8 cellular contexts compared by ENCODE assay signal in the genomic region with DNA sequence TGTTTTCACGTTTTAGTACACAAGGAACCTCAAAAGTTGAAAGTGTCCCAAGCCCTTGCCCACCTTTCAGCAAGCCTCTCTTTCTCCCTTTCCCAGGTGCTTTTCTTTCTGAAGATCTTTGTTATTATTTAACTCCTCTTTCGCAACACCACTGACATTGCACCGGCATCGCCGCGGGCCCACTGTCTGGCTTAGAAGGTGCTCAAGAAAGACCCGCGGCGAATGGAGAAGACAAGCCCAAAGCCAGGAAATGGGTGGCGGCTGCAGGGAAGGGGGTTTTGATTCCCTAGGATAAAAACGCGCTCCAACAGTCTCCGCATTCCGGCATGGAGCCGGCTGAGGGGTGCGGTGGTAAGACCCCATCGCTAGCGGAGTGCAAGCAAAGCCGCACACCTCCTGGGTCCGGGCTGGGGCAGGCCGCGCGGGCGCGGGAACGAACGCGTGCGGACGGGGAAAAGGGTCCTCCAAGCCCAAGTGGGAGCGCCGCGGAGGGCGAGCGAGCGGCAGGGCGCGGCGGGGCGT. TPM values are rescaled to one million over a fixed set of nuclear protein-coding genes. Genes with fewer than 3 reads are reported as not detected.
DNase-seq lines count a peak whose midpoint lies in the region; ATAC-seq and TF ChIP-seq lines count a peak whose summit lies in the region.

No MANE protein-coding gene starts in this region.

- H2BK120ac ChIP-seq in neuronal stem cell (ENCODE audit: low read depth, low read length) = no peak overlapping the region

- no peak for TF ChIP-seq CTCF in CD4-positive, alpha-beta T cell (IDR thresholded peaks at IDR 0.05)
- TF ChIP-seq CTCF in Panc1 (IDR thresholded peaks at IDR 0.05) = no peak
- no peak for TF ChIP-seq CTCF in endothelial cell (IDR thresholded peaks at IDR 0.05; ENCODE audit: unreplicated experiment)

- H3K27me3 Mint-ChIP-seq in CD4-positive, alpha-beta T cell = peaks cover 37% of the 10 kb centered on the region
- H3K27me3 Mint-ChIP-seq in endothelial cell (ENCODE audit: unreplicated experiment) = peaks cover 9% of the 10 kb centered on the region

- POLR2A ChIA-PET in CD4-positive, alpha-beta T cell (lab: Charles Lee) = no interaction called here
- POLR2A ChIA-PET in Panc1 (lab: Charles Lee) = no interaction called here

- H3K27me3 ChIP-seq in CD4-positive, alpha-beta T cell (ENCODE audit: control insufficient read depth, insufficient read depth, low read length) = peaks cover 14% of the 10 kb centered on the region
- no peaks in the 10 kb centered on the region for H3K27me3 ChIP-seq in Panc1 (ENCODE audit: control insufficient read depth, insufficient read depth, low read length)
- H3K27me3 ChIP-seq in neuronal stem cell (ENCODE audit: control insufficient read depth in 3 of 3, insufficient read depth in 3 of 3, low read depth in 1 of 3, low read length in 3 of 3) = peaks cover 7 to 51% (median 31%) of the 10 kb centered on the region in 3 experiments

- H2BK15ac ChIP-seq in neuronal stem cell (ENCODE audit: low read length) = peak overlapping the region; percentile 63

- H3K9ac ChIP-seq in neuronal stem cell (ENCODE audit: low read depth, low read length, poor library complexity) = peak overlapping the region; percentile 64

- no peak overlapping the region for H3K23ac ChIP-seq in neuronal stem cell (ENCODE audit: low read depth, low read length, poor library complexity)

- H2BK12ac ChIP-seq in neuronal stem cell (ENCODE audit: low read length) = no peak overlapping the region

- H3K4ac ChIP-seq in neuronal stem cell (ENCODE audit: low read length) = no peak overlapping the region

- no peak overlapping the region for H4K8ac ChIP-seq in neuronal stem cell (ENCODE audit: low read depth, low read length)

- peak overlapping the region; percentile 87 for H3K4me2 ChIP-seq in neuronal stem cell (ENCODE audit: insufficient read depth, low read length, poor library complexity, severe bottlenecking)

- no peak overlapping the region for H3K27ac Mint-ChIP-seq in CD4-positive, alpha-beta T cell
- peak overlapping the region; percentile 85 for H3K27ac Mint-ChIP-seq in endothelial cell (ENCODE audit: unreplicated experiment)

- H3K18ac ChIP-seq in neuronal stem cell (ENCODE audit: low read length) = peak overlapping the region; percentile 88

- H2AFZ ChIP-seq in neuronal stem cell (ENCODE audit: low read length) = peak overlapping the region; percentile 95

- no peak overlapping the region for H3K27ac ChIP-seq in CD4-positive, alpha-beta T cell (ENCODE audit: low read depth, low read length)
- H3K27ac ChIP-seq in Panc1 (ENCODE audit: low read length) (peak overlapping the region; percentile 74), neuronal stem cell (replicated peaks; ENCODE audit: low read length) (no peak overlapping the region)

- H2AK5ac ChIP-seq in neuronal stem cell (ENCODE audit: low read depth, low read length) = no peak overlapping the region

- no peak overlapping the region for H2BK5ac ChIP-seq in neuronal stem cell (ENCODE audit: low read length)

- CTCF ChIA-PET in CD4-positive, alpha-beta T cell (lab: Charles Lee) = no interaction called here
- CTCF ChIA-PET in Panc1 (lab: Charles Lee) = no interaction called here

- H3K79me1 ChIP-seq in neuronal stem cell (ENCODE audit: low read depth, low read length) = no peaks in the 10 kb centered on the region

- no peaks in the 10 kb centered on the region for H3K36me3 Mint-ChIP-seq in CD4-positive, alpha-beta T cell (ENCODE audit: low read depth)
- H3K36me3 Mint-ChIP-seq in endothelial cell (ENCODE audit: low read depth, unreplicated experiment) = peaks cover 29% of the 10 kb centered on the region

- H3K4me3 Mint-ChIP-seq in CD4-positive, alpha-beta T cell = peak overlapping the region; percentile 53
- peak overlapping the region; percentile 85 for H3K4me3 Mint-ChIP-seq in endothelial cell (ENCODE audit: unreplicated experiment)

- H3K4me3 ChIP-seq in Panc1 (ENCODE audit: low read depth in 2 of 2, low read length in 2 of 2) (peak overlapping the region; percentile 54 to 83), neuronal stem cell (ENCODE audit: low read length in 2 of 2) (peak overlapping the region; percentile 46 to 82)

- peaks cover 2% of the 10 kb centered on the region for H3K9me3 Mint-ChIP-seq in CD4-positive, alpha-beta T cell
- H3K9me3 Mint-ChIP-seq in endothelial cell (ENCODE audit: unreplicated experiment) = no peaks in the 10 kb centered on the region

- in situ Hi-C loops in Panc1 (cut with HindIII; ENCODE audit: low pct_unique_long_range_greater_than_20kb, low sequenced_read_pairs) = loop anchor here (25.0 kb wide), 1 partner anchor 134 kb away; a partner anchor contains a TSS

- no CpG with 5 or more reads among the region's 40 CpGs for WGBS in neuronal stem cell (ENCODE audit: extremely low coverage in 2 of 2, insufficient read length in 2 of 2, insufficient replicate concordance in 1 of 2), 2 donors

- no peak for DNase-seq in CD4-positive, alpha-beta T cell
- DNase-seq in Panc1 (ENCODE audit: low read depth, low spot score) (no peak), endothelial cell (ENCODE audit: low spot score) (no peak), neuronal stem cell (ENCODE audit: low spot score) (peak; percentile 36)

- H3K36me3 ChIP-seq in Panc1 (ENCODE audit: control insufficient read depth, insufficient read depth, low read length) (no peaks in the 10 kb centered on the region), neuronal stem cell (replicated peaks in 1 of 2; ENCODE audit: control insufficient read depth in 2 of 2, insufficient read depth in 2 of 2, low read length in 2 of 2) (no peaks in the 10 kb centered on the region)

- no TSS peak for BruUV-seq in Panc1 (replicated peaks; lab: Mats Ljungman, UMichigan)

- H4K91ac ChIP-seq in neuronal stem cell (ENCODE audit: low read depth, low read length, poor library complexity) = no peak overlapping the region

- no peak for ATAC-seq in CD4-positive, alpha-beta T cell (ENCODE audit: poor library complexity)
- peak; percentile 18 for ATAC-seq in Panc1
- no peak for ATAC-seq in esophagus mucosa
- ATAC-seq in GM18907 (IDR thresholded peaks at IDR 0.05; ENCODE audit: unreplicated experiment) = no peak
- no peak for ATAC-seq in activated CD4-positive, CD25-positive, alpha-beta regulatory T cell treated with anti-CD3 and anti-CD28 coated beads, Interleukin-2, amount 50 U/mL, for 24 hours
- ATAC-seq in GM21528 (IDR thresholded peaks at IDR 0.05; ENCODE audit: low FRiP score, unreplicated experiment) = no peak

- intact Hi-C loops in CD4-positive, alpha-beta T cell (cut with DNase I, micrococcal nuclease) = loop anchor here in 1 of 2 experiments (5.0 kb wide), 1 partner anchor 829 kb away; no protein-coding TSS in a partner anchor
- intact Hi-C loops in Panc1 (cut with micrococcal nuclease; ENCODE audit: unreplicated experiment) = loop anchor here (5.0 kb wide), 1 partner anchor 291 kb away; no protein-coding TSS in a partner anchor

- H3K4me1 ChIP-seq in Panc1 (ENCODE audit: control insufficient read depth, insufficient read depth, low read length) = peaks cover 10% of the 10 kb centered on the region; the same call in 1 of the 2 replicates
- peaks cover 3% of the 10 kb centered on the region in 2 donors for H3K4me1 ChIP-seq in neuronal stem cell (ENCODE audit: control insufficient read depth in 2 of 2, insufficient read depth in 1 of 2, low read depth in 1 of 2, low read length in 2 of 2)

- H3K4me1 Mint-ChIP-seq in CD4-positive, alpha-beta T cell (ENCODE audit: low read depth) = peaks cover 12% of the 10 kb centered on the region
- H3K4me1 Mint-ChIP-seq in endothelial cell (ENCODE audit: unreplicated experiment) = peaks cover 62% of the 10 kb centered on the region

- no peak overlapping the region for H3K14ac ChIP-seq in neuronal stem cell (ENCODE audit: low read length)

- peaks cover 8% of the 10 kb centered on the region for H3K9me3 ChIP-seq in CD4-positive, alpha-beta T cell (ENCODE audit: control insufficient read depth, low read length)
- peaks cover 6% of the 10 kb centered on the region; the same call in 1 of the 2 replicates for H3K9me3 ChIP-seq in Panc1 (ENCODE audit: control insufficient read depth, insufficient read depth, low read depth, low read length)
- H3K9me3 ChIP-seq in neuronal stem cell (replicated peaks in 1 of 2; ENCODE audit: control insufficient read depth in 2 of 2, insufficient read depth in 1 of 2, low read depth in 1 of 2, low read length in 2 of 2) = peaks cover 2 to 5% of the 10 kb centered on the region in 2 donors

RNA-seq across cellular contexts. Expression of a gene that starts 0.4 kb away (rescaled TPM):
- under 1 TPM; 0.47 to 0.56 TPM for total RNA-seq in CD4-positive, alpha-beta T cell
- total RNA-seq in Panc1 (2021; ENCODE audit: unreplicated experiment) = 15.2 TPM
- polyA plus RNA-seq in Panc1 (2012; ENCODE audit: insufficient read length) = 20.0 TPM
- total RNA-seq in endothelial cell (ENCODE audit: unreplicated experiment) = 393 TPM
- 0.29 TPM for polyA plus RNA-seq in neuronal stem cell (2013, experiment 1 of 2)
- polyA plus RNA-seq in neuronal stem cell (2013, experiment 2 of 2) = 0.19 TPM
- total RNA-seq in esophagus mucosa = 3.0 TPM

Comparison
In these comparisons a context has a peak if more than half of its experiments do, and no peak if none do; other contexts are left out.
1. RNA of a gene that starts 0.4 kb away (total RNA-seq): 393 TPM in endothelial cell (single experiment); 15.2 TPM in Panc1 (single experiment), 3.0 TPM in esophagus mucosa (single experiment) and 0.47 to 0.56 TPM in CD4-positive, alpha-beta T cell; every median in the first group is over 10 times any median in the second.